1 cellular context compared by ENCODE assay signal in the genomic region with DNA sequence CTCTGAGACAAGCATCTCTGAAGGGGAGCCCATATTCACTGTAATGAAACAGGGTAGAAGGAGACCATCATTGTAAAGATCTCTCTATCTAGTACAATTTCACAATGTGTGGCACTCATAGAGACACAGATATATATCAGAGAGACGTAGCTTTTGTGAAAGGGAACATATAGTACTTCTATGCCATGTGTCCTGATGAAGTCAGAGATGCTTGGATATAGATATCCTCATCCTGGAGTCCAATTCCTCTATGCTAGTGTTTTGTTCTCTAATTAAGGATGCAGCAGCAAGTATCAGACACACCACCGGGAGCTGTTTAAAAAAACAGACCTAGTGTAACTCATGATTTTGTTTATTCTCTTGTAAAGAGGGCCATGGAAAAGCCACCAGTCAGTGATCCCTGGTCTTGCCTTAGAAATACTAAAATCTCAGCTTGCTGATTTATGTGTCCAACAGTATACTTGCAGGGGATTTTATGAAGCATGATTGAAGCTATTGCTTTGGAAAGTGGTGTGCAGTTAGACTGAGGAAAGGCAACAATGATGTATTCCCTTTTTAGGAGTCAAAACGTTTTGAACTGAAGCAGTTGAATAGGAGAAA.
TF ChIP-seq lines count a peak whose summit lies in the region.

No MANE protein-coding gene starts in this region.

TF ChIP-seq in WTC11, 78 proteins besides CTCF, POLR2A, EP300 and RAD21 (continued from another document):
- no peak for TF ChIP-seq IRF2 (CRISPR knock-in tag; IDR thresholded peaks at IDR 0.05; ENCODE audit: borderline replicate concordance, low read depth)
- TF ChIP-seq ZNF512 (CRISPR knock-in tag; IDR thresholded peaks at IDR 0.05; ENCODE audit: borderline replicate concordance), result no peak
- TF ChIP-seq, protein P1, sequence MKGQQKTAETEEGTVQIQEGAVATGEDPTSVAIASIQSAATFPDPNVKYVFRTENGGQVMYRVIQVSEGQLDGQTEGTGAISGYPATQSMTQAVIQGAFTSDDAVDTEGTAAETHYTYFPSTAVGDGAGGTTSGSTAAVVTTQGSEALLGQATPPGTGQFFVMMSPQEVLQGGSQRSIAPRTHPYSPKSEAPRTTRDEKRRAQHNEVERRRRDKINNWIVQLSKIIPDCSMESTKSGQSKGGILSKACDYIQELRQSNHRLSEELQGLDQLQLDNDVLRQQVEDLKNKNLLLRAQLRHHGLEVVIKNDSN (CRISPR knock-in tag; IDR thresholded peaks at IDR 0.05), result no peak
- TF ChIP-seq SP1 (CRISPR knock-in tag; conservative IDR thresholded peaks at IDR 0.05), result no peak
- no peak for TF ChIP-seq ZNF416 (CRISPR knock-in tag; IDR thresholded peaks at IDR 0.05)
- TF ChIP-seq ZNF317 (CRISPR knock-in tag; IDR thresholded peaks at IDR 0.05; ENCODE audit: borderline replicate concordance, low read depth), result no peak
- no peak for TF ChIP-seq ZNF671 (CRISPR knock-in tag; IDR thresholded peaks at IDR 0.05)
- TF ChIP-seq SOX15 (CRISPR knock-in tag; IDR thresholded peaks at IDR 0.05), result no peak
- TF ChIP-seq, protein P2, sequence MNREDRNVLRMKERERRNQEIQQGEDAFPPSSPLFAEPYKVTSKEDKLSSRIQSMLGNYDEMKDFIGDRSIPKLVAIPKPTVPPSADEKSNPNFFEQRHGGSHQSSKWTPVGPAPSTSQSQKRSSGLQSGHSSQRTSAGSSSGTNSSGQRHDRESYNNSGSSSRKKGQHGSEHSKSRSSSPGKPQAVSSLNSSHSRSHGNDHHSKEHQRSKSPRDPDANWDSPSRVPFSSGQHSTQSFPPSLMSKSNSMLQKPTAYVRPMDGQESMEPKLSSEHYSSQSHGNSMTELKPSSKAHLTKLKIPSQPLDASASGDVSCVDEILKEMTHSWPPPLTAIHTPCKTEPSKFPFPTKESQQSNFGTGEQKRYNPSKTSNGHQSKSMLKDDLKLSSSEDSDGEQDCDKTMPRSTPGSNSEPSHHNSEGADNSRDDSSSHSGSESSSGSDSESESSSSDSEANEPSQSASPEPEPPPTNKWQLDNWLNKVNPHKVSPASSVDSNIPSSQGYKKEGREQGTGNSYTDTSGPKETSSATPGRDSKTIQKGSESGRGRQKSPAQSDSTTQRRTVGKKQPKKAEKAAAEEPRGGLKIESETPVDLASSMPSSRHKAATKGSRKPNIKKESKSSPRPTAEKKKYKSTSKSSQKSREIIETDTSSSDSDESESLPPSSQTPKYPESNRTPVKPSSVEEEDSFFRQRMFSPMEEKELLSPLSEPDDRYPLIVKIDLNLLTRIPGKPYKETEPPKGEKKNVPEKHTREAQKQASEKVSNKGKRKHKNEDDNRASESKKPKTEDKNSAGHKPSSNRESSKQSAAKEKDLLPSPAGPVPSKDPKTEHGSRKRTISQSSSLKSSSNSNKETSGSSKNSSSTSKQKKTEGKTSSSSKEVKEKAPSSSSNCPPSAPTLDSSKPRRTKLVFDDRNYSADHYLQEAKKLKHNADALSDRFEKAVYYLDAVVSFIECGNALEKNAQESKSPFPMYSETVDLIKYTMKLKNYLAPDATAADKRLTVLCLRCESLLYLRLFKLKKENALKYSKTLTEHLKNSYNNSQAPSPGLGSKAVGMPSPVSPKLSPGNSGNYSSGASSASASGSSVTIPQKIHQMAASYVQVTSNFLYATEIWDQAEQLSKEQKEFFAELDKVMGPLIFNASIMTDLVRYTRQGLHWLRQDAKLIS (CRISPR knock-in tag; IDR thresholded peaks at IDR 0.05; ENCODE audit: borderline replicate concordance), result no peak
